Comparison of ENCODE assay signal across 22 cellular contexts in the genomic region with DNA sequence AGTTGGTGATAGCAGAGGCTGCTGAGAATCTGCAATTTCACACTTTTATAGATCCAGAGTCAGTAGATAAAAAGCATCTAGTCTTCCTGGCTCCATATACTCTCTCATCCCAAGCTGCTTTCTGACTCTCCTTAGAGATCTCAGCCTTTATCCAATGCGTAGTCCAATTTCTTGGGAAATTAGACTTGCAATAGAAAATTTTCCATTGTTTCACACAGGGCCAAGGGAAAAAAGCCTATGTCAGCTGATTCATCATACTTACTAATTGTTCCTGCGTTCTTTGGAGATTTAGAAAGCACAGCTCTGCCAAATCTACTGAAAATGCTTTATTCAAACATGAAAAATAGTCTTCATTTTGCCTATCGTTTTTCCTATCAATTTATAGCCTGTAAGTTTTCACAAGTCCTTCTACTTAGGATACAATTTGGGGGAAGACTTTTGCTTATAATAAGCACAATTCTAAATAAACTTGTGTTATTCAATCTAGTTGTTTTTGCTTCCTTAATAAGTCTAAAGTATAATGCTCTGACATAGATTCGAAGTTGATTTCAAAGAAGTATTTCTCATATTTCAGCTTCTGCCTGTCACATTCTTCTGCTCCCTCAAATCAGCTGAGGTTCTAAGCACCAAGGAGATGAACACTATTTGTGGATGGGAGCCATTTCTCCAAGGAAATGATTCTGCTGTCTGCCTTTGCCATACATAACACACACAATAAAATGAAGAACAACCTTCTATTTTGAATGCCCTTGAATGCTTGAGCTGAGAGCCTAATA.
DNase-seq lines count a peak whose midpoint lies in the region; ATAC-seq, FAIRE-seq and TF ChIP-seq lines count a peak whose summit lies in the region.
"Had no signal": no experiment of that assay in that cellular context is flagged by ENCODE, and none has a peak within 500 bp of the region (broad histone marks: within the 10 kb centered on the region; RNA-seq: fewer than 3 reads in every experiment).

No MANE protein-coding gene starts in this region.

- H3K4me3 Mint-ChIP-seq in nephron: no peak overlapping the region
- H3K4me3 Mint-ChIP-seq in naive thymus-derived CD4-positive, alpha-beta T cell: no peak overlapping the region
- no peak overlapping the region for H3K4me3 Mint-ChIP-seq in stimulated activated effector memory CD8-positive, alpha-beta T cell treated with anti-CD3 and anti-CD28 coated beads, Interleukin-12 subunit alpha, Interleukin-12 subunit beta, amount 100 ng/mL, for 72 hours
- H3K4me3 Mint-ChIP-seq: activated CD4-positive, alpha-beta T cell treated with anti-CD3 and anti-CD28 coated beads, Interleukin-2, amount 10 ng/mL, durations not matched to agents 7 days and 5 days; CD4-positive, CD25-positive, alpha-beta regulatory T cell; immature natural killer cell; nephron progenitor cell; stimulated activated memory B cell treated with anti-CD40 and anti-IgM and Interleukin-4, amounts not matched to agents 10 μg/mL and 1 μg/mL and 100 μg/mL, for 72 hours had no signal

- no peak for TF ChIP-seq RAD21 in A549 (conservative IDR thresholded peaks at IDR 0.05 in 1 of 2, IDR thresholded peaks at IDR 0.05 in 1 of 2)

- no peak for ATAC-seq in A549
- ATAC-seq in HG03520 (IDR thresholded peaks at IDR 0.05; ENCODE audit: unreplicated experiment): no peak
- no peak for ATAC-seq in HG02623 (IDR thresholded peaks at IDR 0.05; ENCODE audit: unreplicated experiment)
- no peak for ATAC-seq in naive thymus-derived CD4-positive, alpha-beta T cell
- ATAC-seq in stimulated activated effector memory CD8-positive, alpha-beta T cell treated with anti-CD3 and anti-CD28 coated beads, Interleukin-12 subunit alpha, Interleukin-12 subunit beta, amount 100 ng/mL, for 72 hours: no peak

- TF ChIP-seq EP300 in A549 (IDR thresholded peaks at IDR 0.05): no peak

- FAIRE-seq in A549 (lab: Jason Lieb, UNC): no peak

- no peak overlapping the region for H3K27ac ChIP-seq in A549
- peak overlapping the region in 54 of 59 donors; percentile 0 to 82 (median 54) for H3K27ac ChIP-seq in dorsolateral prefrontal cortex
- no peak overlapping the region for H3K27ac ChIP-seq in naive thymus-derived CD4-positive, alpha-beta T cell (ENCODE audit: low read depth, low read length)
- H3K27ac ChIP-seq: HL-60 had no signal

- no peaks in the 10 kb centered on the region for H3K9me3 Mint-ChIP-seq in nephron
- peaks cover 0 to 2% (median 0%) of the 10 kb centered on the region in 11 donors for H3K9me3 Mint-ChIP-seq in naive thymus-derived CD4-positive, alpha-beta T cell
- H3K9me3 Mint-ChIP-seq in stimulated activated effector memory CD8-positive, alpha-beta T cell treated with anti-CD3 and anti-CD28 coated beads, Interleukin-12 subunit alpha, Interleukin-12 subunit beta, amount 100 ng/mL, for 72 hours: no peaks in the 10 kb centered on the region
- H3K9me3 Mint-ChIP-seq: activated CD4-positive, alpha-beta T cell treated with anti-CD3 and anti-CD28 coated beads, Interleukin-2, amount 10 ng/mL, durations not matched to agents 7 days and 5 days; immature natural killer cell; nephron progenitor cell; stimulated activated memory B cell treated with anti-CD40 and anti-IgM and Interleukin-4, amounts not matched to agents 10 μg/mL and 1 μg/mL and 100 μg/mL, for 72 hours had no signal

- H3K36me3 ChIP-seq in naive thymus-derived CD4-positive, alpha-beta T cell (ENCODE audit: control insufficient read depth in 2 of 3, insufficient read depth in 3 of 3, low read length in 3 of 3): no peaks in the 10 kb centered on the region
- H3K36me3 ChIP-seq: heart left ventricle had no signal

- DNase-seq in A549 (ENCODE audit: low read depth in 1 of 2, low spot score in 1 of 2): no peak
- peak; percentile 20 for DNase-seq in RPMI7951 (ENCODE audit: low read depth)
- no peak for DNase-seq in dorsolateral prefrontal cortex
- DNase-seq in naive thymus-derived CD4-positive, alpha-beta T cell: no peak
- DNase-seq in stimulated activated effector memory CD8-positive, alpha-beta T cell treated with anti-CD3 and anti-CD28 coated beads, Interleukin-12 subunit alpha, Interleukin-12 subunit beta, amount 100 ng/mL, for 72 hours (ENCODE audit: low spot score in 2 of 2): no peak
- DNase-seq: ACHN; activated CD4-positive, alpha-beta T cell treated with anti-CD3 and anti-CD28 coated beads, Interleukin-2, amount 10 ng/mL, durations not matched to agents 7 days and 5 days; activated naive CD4-positive, alpha-beta T cell treated with Interleukin-2 at 50 U/mL for 16 hours; CD4-positive, CD25-positive, alpha-beta regulatory T cell; GOT3; heart left ventricle; immature natural killer cell; NCI-H2081 treated with DMSO at 0.1 percent for 48 hours; NCI-H510A; nephron progenitor cell; stimulated activated CD4-positive, alpha-beta T cell treated with anti-CD3 and anti-CD28 coated beads, Interleukin-15, amount 100 ng/mL, for 24 hours; trophoblast cell had no signal

- CTCF ChIA-PET in A549 (lab: Yijun Ruan, JAX): no interaction called here
- CTCF ChIA-PET in naive thymus-derived CD4-positive, alpha-beta T cell (lab: Charles Lee): no interaction called here

- peaks cover 8% of the 10 kb centered on the region for H3K27me3 Mint-ChIP-seq in nephron (ENCODE audit: low read depth)
- H3K27me3 Mint-ChIP-seq in naive thymus-derived CD4-positive, alpha-beta T cell: peaks cover 0 to 5% (median 0%) of the 10 kb centered on the region in 5 donors
- H3K27me3 Mint-ChIP-seq: activated CD4-positive, alpha-beta T cell treated with anti-CD3 and anti-CD28 coated beads, Interleukin-2, amount 10 ng/mL, durations not matched to agents 7 days and 5 days; CD4-positive, CD25-positive, alpha-beta regulatory T cell; stimulated activated memory B cell treated with anti-CD40 and anti-IgM and Interleukin-4, amounts not matched to agents 10 μg/mL and 1 μg/mL and 100 μg/mL, for 72 hours had no signal

- peaks cover 0 to 4% (median 0%) of the 10 kb centered on the region in 45 donors for H3K27me3 ChIP-seq in dorsolateral prefrontal cortex
- no peaks in the 10 kb centered on the region for H3K27me3 ChIP-seq in naive thymus-derived CD4-positive, alpha-beta T cell (ENCODE audit: control insufficient read depth in 2 of 2, insufficient read depth in 2 of 2, low read length in 2 of 2)

- TF ChIP-seq POLR2A in A549 (IDR thresholded peaks at IDR 0.05; ENCODE audit: low read length): no peak

- no peak overlapping the region for H3K4me2 ChIP-seq in A549

- H3K4me1 ChIP-seq in A549: peaks cover 3% of the 10 kb centered on the region; the same call in 1 of the 3 replicates
- no peaks in the 10 kb centered on the region for H3K4me1 ChIP-seq in naive thymus-derived CD4-positive, alpha-beta T cell (ENCODE audit: control insufficient read depth in 2 of 2, insufficient read depth in 2 of 2, low read length in 2 of 2)

- H3K4me3 ChIP-seq in A549: no peak overlapping the region
- no peak overlapping the region for H3K4me3 ChIP-seq in dorsolateral prefrontal cortex
- no peak overlapping the region for H3K4me3 ChIP-seq in naive thymus-derived CD4-positive, alpha-beta T cell (ENCODE audit: low read length)
- H3K4me3 ChIP-seq: heart left ventricle had no signal

- TF ChIP-seq CTCF in A549 (IDR thresholded peaks at IDR 0.05) (no peak), dorsolateral prefrontal cortex (IDR thresholded peaks at IDR 0.05 in 54 of 56, conservative IDR thresholded peaks at IDR 0.05 in 2 of 56; ENCODE audit: low read depth in 1 of 56, partially characterized antibody in 56 of 56) (no peak), nephron (IDR thresholded peaks at IDR 0.05; ENCODE audit: unreplicated experiment in 3 of 3) (no peak)

- H3K9me3 ChIP-seq in A549: no peaks in the 10 kb centered on the region
- H3K9me3 ChIP-seq in naive thymus-derived CD4-positive, alpha-beta T cell (ENCODE audit: control insufficient read depth in 2 of 3, low read length in 3 of 3): no peaks in the 10 kb centered on the region
- H3K9me3 ChIP-seq: heart left ventricle had no signal

- 47% methylated on average over 4 of the region's 4 CpGs for WGBS in A549 (ENCODE audit: missing lambda C conversion rate)

- POLR2A ChIA-PET in A549 (lab: Yijun Ruan, JAX): no interaction called here
- POLR2A ChIA-PET in naive thymus-derived CD4-positive, alpha-beta T cell (lab: Charles Lee): no interaction called here

- peaks cover 49% of the 10 kb centered on the region for H3K4me1 Mint-ChIP-seq in nephron
- H3K4me1 Mint-ChIP-seq in naive thymus-derived CD4-positive, alpha-beta T cell: no peaks in the 10 kb centered on the region
- H3K4me1 Mint-ChIP-seq in stimulated activated effector memory CD8-positive, alpha-beta T cell treated with anti-CD3 and anti-CD28 coated beads, Interleukin-12 subunit alpha, Interleukin-12 subunit beta, amount 100 ng/mL, for 72 hours: no peaks in the 10 kb centered on the region
- H3K4me1 Mint-ChIP-seq: activated CD4-positive, alpha-beta T cell treated with anti-CD3 and anti-CD28 coated beads, Interleukin-2, amount 10 ng/mL, durations not matched to agents 7 days and 5 days; CD4-positive, CD25-positive, alpha-beta regulatory T cell; immature natural killer cell; stimulated activated memory B cell treated with anti-CD40 and anti-IgM and Interleukin-4, amounts not matched to agents 10 μg/mL and 1 μg/mL and 100 μg/mL, for 72 hours had no signal

- intact Hi-C loops in dorsolateral prefrontal cortex (cut with DNase I): no loop called here
- intact Hi-C loops in naive thymus-derived CD4-positive, alpha-beta T cell (cut with micrococcal nuclease): no loop called here

- H3K36me3 Mint-ChIP-seq in nephron (ENCODE audit: low read depth): no peaks in the 10 kb centered on the region
- no peaks in the 10 kb centered on the region for H3K36me3 Mint-ChIP-seq in naive thymus-derived CD4-positive, alpha-beta T cell
- H3K36me3 Mint-ChIP-seq in stimulated activated effector memory CD8-positive, alpha-beta T cell treated with anti-CD3 and anti-CD28 coated beads, Interleukin-12 subunit alpha, Interleukin-12 subunit beta, amount 100 ng/mL, for 72 hours: peaks cover 8% of the 10 kb centered on the region
- H3K36me3 Mint-ChIP-seq: CD4-positive, CD25-positive, alpha-beta regulatory T cell; immature natural killer cell; stimulated activated memory B cell treated with anti-CD40 and anti-IgM and Interleukin-4, amounts not matched to agents 10 μg/mL and 1 μg/mL and 100 μg/mL, for 72 hours had no signal

- H3K27ac Mint-ChIP-seq in nephron: peak overlapping the region in 2 of 3 experiments; percentile 56 to 63
- H3K27ac Mint-ChIP-seq in naive thymus-derived CD4-positive, alpha-beta T cell: no peak overlapping the region
- H3K27ac Mint-ChIP-seq in stimulated activated effector memory CD8-positive, alpha-beta T cell treated with anti-CD3 and anti-CD28 coated beads, Interleukin-12 subunit alpha, Interleukin-12 subunit beta, amount 100 ng/mL, for 72 hours: no peak overlapping the region
- H3K27ac Mint-ChIP-seq: activated CD4-positive, alpha-beta T cell treated with anti-CD3 and anti-CD28 coated beads, Interleukin-2, amount 10 ng/mL, durations not matched to agents 7 days and 5 days; CD4-positive, CD25-positive, alpha-beta regulatory T cell; immature natural killer cell; nephron progenitor cell; stimulated activated memory B cell treated with anti-CD40 and anti-IgM and Interleukin-4, amounts not matched to agents 10 μg/mL and 1 μg/mL and 100 μg/mL, for 72 hours had no signal

TF ChIP-seq in A549, 52 proteins besides CTCF, POLR2A, EP300 and RAD21 (continues in another document):
- TF ChIP-seq GATA3 (IDR thresholded peaks at IDR 0.05; ENCODE audit: borderline replicate concordance): no peak
- TF ChIP-seq JUN (IDR thresholded peaks at IDR 0.05): no peak
- no peak for TF ChIP-seq HOXB13 (CRISPR knock-in tag; IDR thresholded peaks at IDR 0.05; ENCODE audit: low read depth)

Comparison
In these comparisons a context has a peak if more than half of its experiments do, and no peak if none do; other contexts are left out.
1. H3K27ac ChIP-seq: peak in dorsolateral prefrontal cortex (54 of 59); none in A549 (0 of 2) and naive thymus-derived CD4-positive, alpha-beta T cell (single experiment).
2. H3K27ac Mint-ChIP-seq: peak in nephron (2 of 3); none in naive thymus-derived CD4-positive, alpha-beta T cell (0 of 9) and stimulated activated effector memory CD8-positive, alpha-beta T cell treated with anti-CD3 and anti-CD28 coated beads, Interleukin-12 subunit alpha, Interleukin-12 subunit beta, amount 100 ng/mL, for 72 hours (single experiment).